Comparison of ENCODE assay signal across 8 cellular contexts in genomic region chr12:39343665-39344064, GRCh38.
"Had no signal": no experiment of that assay in that cellular context is flagged by ENCODE, and none has a peak within 500 bp of the region (broad histone marks: within the 10 kb centered on the region; RNA-seq: fewer than 3 reads in every experiment).

No MANE protein-coding gene starts in this region.

- DNase-seq: GDM1, GF-D8 had no signal

- H3K4me3 ChIP-seq: GM12878 had no signal

- ATAC-seq: GM12878 had no signal

- FAIRE-seq: G401.6, GM12878, GM12891, GM12892, GM18507, GM19239 had no signal
